9 cellular contexts compared by ENCODE assay signal in the genomic region with DNA sequence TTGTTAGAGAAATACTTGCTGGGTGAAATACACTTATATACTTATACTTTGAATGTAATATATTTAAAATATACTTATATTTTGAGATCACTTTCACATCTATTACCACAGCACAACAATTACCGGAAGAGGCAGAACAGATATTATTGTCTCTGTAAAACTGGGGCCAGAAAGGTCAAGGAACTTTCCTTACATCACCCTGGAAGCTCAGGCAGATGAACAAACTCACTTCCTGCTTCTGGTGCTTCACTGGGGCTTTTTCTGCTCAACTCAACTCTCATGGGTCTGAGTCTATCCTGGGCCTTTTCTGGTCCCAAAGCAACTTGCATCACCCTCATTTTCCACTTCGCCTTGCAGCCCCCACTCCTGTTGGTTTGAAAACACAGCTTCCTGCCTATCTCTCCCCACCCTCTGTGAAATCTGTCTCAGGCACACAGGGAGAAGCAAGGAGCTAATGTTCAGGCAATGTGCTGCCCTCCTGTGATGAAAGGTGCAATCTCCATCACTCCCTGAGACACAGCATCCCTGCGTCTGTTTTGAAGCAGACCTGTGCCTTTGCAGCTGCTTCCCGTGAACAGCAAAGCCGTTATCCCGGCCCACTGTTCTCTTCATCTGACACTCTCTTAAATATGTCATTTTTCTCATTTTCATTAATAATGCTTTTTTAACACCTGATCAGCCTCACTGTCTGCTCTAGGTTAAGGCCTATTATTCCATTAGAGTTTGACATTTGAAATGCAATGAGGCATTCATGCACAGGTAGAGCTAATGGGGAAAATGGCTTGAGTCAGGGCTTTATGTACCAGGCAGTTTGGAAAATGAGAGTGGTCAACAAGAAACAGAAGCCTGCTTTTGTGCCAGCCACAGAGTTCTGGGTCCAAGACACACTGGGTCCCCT.
DNase-seq lines count a peak whose midpoint lies in the region; ATAC-seq, FAIRE-seq and TF ChIP-seq lines count a peak whose summit lies in the region.
"Had no signal": no experiment of that assay in that cellular context is flagged by ENCODE, and none has a peak within 500 bp of the region (broad histone marks: within the 10 kb centered on the region; RNA-seq: fewer than 3 reads in every experiment).

No MANE protein-coding gene starts in this region.

- no peaks in the 10 kb centered on the region for H3K9me3 Mint-ChIP-seq in activated T-cell treated with anti-CD3 and anti-CD28 coated beads, Interleukin-2, amount 50 U/mL, for 72 hours

- TF ChIP-seq RAD21 in GM12878 (IDR thresholded peaks at IDR 0.05; ENCODE audit: insufficient read depth, low read depth, low read length) (no peak), liver (IDR thresholded peaks at IDR 0.05) (peak; percentile 31 to 56)

- in situ Hi-C loops in GM12878 (cut with MboI) = no loop called here

- no peaks in the 10 kb centered on the region for H3K4me1 Mint-ChIP-seq in activated T-cell treated with anti-CD3 and anti-CD28 coated beads, Interleukin-2, amount 50 U/mL, for 72 hours (ENCODE audit: low read depth)

- H3K4me3 Mint-ChIP-seq in activated T-cell treated with anti-CD3 and anti-CD28 coated beads, Interleukin-2, amount 50 U/mL, for 72 hours = no peak overlapping the region

- RAD21 ChIA-PET in GM12878 (lab: Charles Lee; ENCODE audit: unreplicated experiment) = no interaction called here

- no peak for FAIRE-seq in GM12878 (lab: Jason Lieb, UNC)

- H3K79me2 ChIP-seq in GM12878 (ENCODE audit: control insufficient read depth, insufficient read depth, low read length) = no peaks in the 10 kb centered on the region

- H3K36me3 Mint-ChIP-seq in activated T-cell treated with anti-CD3 and anti-CD28 coated beads, Interleukin-2, amount 50 U/mL, for 72 hours (ENCODE audit: insufficient read depth in 2 of 2) = no peaks in the 10 kb centered on the region

- no peaks in the 10 kb centered on the region for H3K36me3 ChIP-seq in GM12878 (ENCODE audit: control insufficient read depth in 2 of 2, insufficient read depth in 2 of 2, low read length in 1 of 2)
- H3K36me3 ChIP-seq in liver (ENCODE audit: control insufficient read depth in 4 of 4, insufficient read depth in 3 of 4, low read depth in 1 of 4, low read length in 3 of 4) = no peaks in the 10 kb centered on the region
- H3K36me3 ChIP-seq: thoracic aorta had no signal

- BruUV-seq in GM12878 (replicated peaks; lab: Mats Ljungman, UMichigan) = no TSS peak

- H3K27me3 Mint-ChIP-seq in activated T-cell treated with anti-CD3 and anti-CD28 coated beads, Interleukin-2, amount 50 U/mL, for 72 hours (ENCODE audit: low read depth) = peaks cover 6% of the 10 kb centered on the region

- no peaks in the 10 kb centered on the region for H3K27me3 ChIP-seq in GM12878 (replicated peaks in 1 of 2; ENCODE audit: control insufficient read depth in 2 of 2, insufficient read depth in 2 of 2, low read length in 1 of 2)
- H3K27me3 ChIP-seq in liver (ENCODE audit: control insufficient read depth in 4 of 4, insufficient read depth in 4 of 4, low read length in 3 of 4) = no peaks in the 10 kb centered on the region

- H3K9me3 ChIP-seq in GM12878 (replicated peaks; ENCODE audit: control insufficient read depth, insufficient read depth, low read length) = no peaks in the 10 kb centered on the region
- H3K9me3 ChIP-seq in liver (ENCODE audit: control insufficient read depth in 4 of 4, low read length in 3 of 4) = no peaks in the 10 kb centered on the region
- H3K9me3 ChIP-seq: thoracic aorta had no signal

- POLR2A ChIA-PET in GM12878 (lab: Charles Lee) = no interaction called here

- TF ChIP-seq EP300 in GM12878 (IDR thresholded peaks at IDR 0.05; ENCODE audit: borderline replicate concordance in 1 of 2, control insufficient read depth in 1 of 2, low read depth in 2 of 2, low read length in 2 of 2) = no peak

- SMC1A ChIA-PET in GM12878 (lab: Charles Lee; ENCODE audit: uncharacterized antibody, unreplicated experiment) = no interaction called here

- ATAC-seq in HG02885 (IDR thresholded peaks at IDR 0.05; ENCODE audit: poor library complexity, unreplicated experiment) (peak; percentile 63), GM12878 (peak; percentile 25; the same call in 1 of the 3 replicates)
- no peak for ATAC-seq in activated T-cell treated with anti-CD3 and anti-CD28 coated beads, Interleukin-2, amount 50 U/mL, for 72 hours (replicated peaks in 1 of 2)

- no peak overlapping the region for H3K27ac Mint-ChIP-seq in activated T-cell treated with anti-CD3 and anti-CD28 coated beads, Interleukin-2, amount 50 U/mL, for 72 hours

- TF ChIP-seq CTCF in GM12878 (IDR thresholded peaks at IDR 0.05 in 2 of 3, conservative IDR thresholded peaks at IDR 0.05 in 1 of 3; ENCODE audit: control insufficient read depth in 2 of 3, extremely low read depth in 1 of 3, insufficient read depth in 1 of 3, low read depth in 3 of 3, low read length in 3 of 3) (no peak), liver (IDR thresholded peaks at IDR 0.05; ENCODE audit: low read depth, low read length, missing input control) (no peak), coronary artery (IDR thresholded peaks at IDR 0.05) (no peak)

- peak; percentile 22 for DNase-seq in ELF-1 (ENCODE audit: low read depth, low spot score)
- DNase-seq in GM12878 (ENCODE audit: low read depth, low spot score) = no peak
- DNase-seq in activated CD8-positive, alpha-beta memory T cell treated with anti-CD3 and anti-CD28 coated beads for 24 hours = no peak
- no peak for DNase-seq in activated T-cell treated with anti-CD3 and anti-CD28 coated beads, Interleukin-2, amount 50 U/mL, for 72 hours
- DNase-seq in coronary artery (ENCODE audit: low spot score) = no peak
- DNase-seq: activated gamma-delta T cell had no signal

- no peak for TF ChIP-seq POLR2A in GM12878 (IDR thresholded peaks at IDR 0.05; ENCODE audit: low read depth, low read length)

- 43% methylated on average over 6 of the region's 6 CpGs for WGBS in GM12878 (ENCODE audit: insufficient coverage, insufficient replicate concordance, low lambda C conversion rate, missing lambda C conversion rate)
- 72% methylated on average over 6 of the region's 6 CpGs for WGBS in liver

- CTCF ChIA-PET in GM12878 (lab: Yijun Ruan, JAX) = no interaction called here

- H2AFZ ChIP-seq in GM12878 (ENCODE audit: control insufficient read depth, low read depth, low read length) = no peak overlapping the region

- no peak overlapping the region for H3K27ac ChIP-seq in GM12878 (ENCODE audit: control insufficient read depth, insufficient read depth)
- no peak overlapping the region for H3K27ac ChIP-seq in liver (ENCODE audit: low read depth in 1 of 2, low read length in 2 of 2)
- no peak overlapping the region for H3K27ac ChIP-seq in coronary artery
- H3K27ac ChIP-seq: thoracic aorta had no signal

- no peaks in the 10 kb centered on the region for H4K20me1 ChIP-seq in GM12878 (ENCODE audit: control insufficient read depth, insufficient read depth)

- intact Hi-C loops in GM12878 (cut with micrococcal nuclease; ENCODE audit: unreplicated experiment) = no loop called here

- no peak overlapping the region for H3K4me2 ChIP-seq in GM12878 (ENCODE audit: control insufficient read depth, insufficient read depth)

- H3K9ac ChIP-seq in GM12878 (ENCODE audit: control insufficient read depth, insufficient read depth, low read length) (no peak overlapping the region), liver (ENCODE audit: low read depth in 1 of 2, low read length in 2 of 2) (no peak overlapping the region)

- H3K4me1 ChIP-seq in GM12878 (ENCODE audit: control insufficient read depth, insufficient read depth, low read length) (no peaks in the 10 kb centered on the region), liver (ENCODE audit: control insufficient read depth in 4 of 4, insufficient read depth in 4 of 4, low read length in 3 of 4) (no peaks in the 10 kb centered on the region)

- H3K4me3 ChIP-seq in GM12878 = no peak overlapping the region
- H3K4me3 ChIP-seq in liver (ENCODE audit: low read depth in 1 of 3, low read length in 3 of 3) = no peak overlapping the region
- H3K4me3 ChIP-seq in coronary artery = no peak overlapping the region
- H3K4me3 ChIP-seq: thoracic aorta had no signal

TF ChIP-seq in GM12878, 131 proteins besides CTCF, POLR2A, EP300 and RAD21:
- TF ChIP-seq CREM (IDR thresholded peaks at IDR 0.05; ENCODE audit: low read depth) (no peak), JUNB (IDR thresholded peaks at IDR 0.05) (no peak), SPI1 (IDR thresholded peaks at IDR 0.05; ENCODE audit: borderline replicate concordance, insufficient read depth, low read depth, low read length) (no peak)

TF ChIP-seq in liver, 16 proteins besides CTCF, POLR2A, EP300 and RAD21:
- TF ChIP-seq NR2F2 (IDR thresholded peaks at IDR 0.05) (peak; percentile 75), FOXA1 (IDR thresholded peaks at IDR 0.05) (no peak)

Comparison
In these comparisons a context has a peak if more than half of its experiments do, and no peak if none do; other contexts are left out.
1. ATAC-seq: peak in HG02885 (single experiment) and GM12878 (single experiment); none in activated T-cell treated with anti-CD3 and anti-CD28 coated beads, Interleukin-2, amount 50 U/mL, for 72 hours (0 of 2).